24 cellular contexts compared by ENCODE assay signal in genomic region chr9:94839398-94839797, GRCh38.
DNase-seq lines count a peak whose midpoint lies in the region; ATAC-seq and TF ChIP-seq lines count a peak whose summit lies in the region.
"Had no signal": no experiment of that assay in that cellular context is flagged by ENCODE, and none has a peak within 500 bp of the region (broad histone marks: within the 10 kb centered on the region; RNA-seq: fewer than 3 reads in every experiment).

No MANE protein-coding gene starts in this region.

- H3K27me3 Mint-ChIP-seq in activated CD4-positive, alpha-beta T cell treated with anti-CD3 and anti-CD28 coated beads, Interleukin-2, amount 10 ng/mL, durations not matched to agents 24 days and 14 days: no peaks in the 10 kb centered on the region
- no peaks in the 10 kb centered on the region for H3K27me3 Mint-ChIP-seq in activated CD4-positive, alpha-beta T cell treated with anti-CD3 and anti-CD28 coated beads, Interleukin-2, amount 10 ng/mL, durations not matched to agents 7 days and 5 days
- H3K27me3 Mint-ChIP-seq in activated T-cell treated with anti-CD3 and anti-CD28 coated beads, Interleukin-2, amount 50 U/mL, for 72 hours (ENCODE audit: low read depth): no peaks in the 10 kb centered on the region
- H3K27me3 Mint-ChIP-seq in natural killer cell treated with Interleukin-12 subunit alpha and Interleukin-12 subunit beta and Interleukin-15 and Interleukin-18, amount 100 ng/mL, for 72 hours: no peaks in the 10 kb centered on the region
- H3K27me3 Mint-ChIP-seq in CD4-positive, alpha-beta T cell: no peaks in the 10 kb centered on the region
- H3K27me3 Mint-ChIP-seq: activated naive CD8-positive, alpha-beta T cell treated with anti-CD3 and anti-CD28 coated beads, Interleukin-2, amount 10 ng/mL, durations not matched to agents 7 days and 5 days; CD4-positive, alpha-beta memory T cell had no signal

- H3K4me3 Mint-ChIP-seq in activated CD4-positive, alpha-beta T cell treated with anti-CD3 and anti-CD28 coated beads, Interleukin-2, amount 10 ng/mL, durations not matched to agents 24 days and 14 days: no peak overlapping the region
- H3K4me3 Mint-ChIP-seq in activated CD4-positive, alpha-beta T cell treated with anti-CD3 and anti-CD28 coated beads, Interleukin-2, amount 10 ng/mL, durations not matched to agents 7 days and 5 days: no peak overlapping the region
- H3K4me3 Mint-ChIP-seq in activated T-cell treated with anti-CD3 and anti-CD28 coated beads, Interleukin-2, amount 50 U/mL, for 72 hours: peak overlapping the region in 1 of 2 donors; percentile 7
- H3K4me3 Mint-ChIP-seq in natural killer cell treated with Interleukin-12 subunit alpha and Interleukin-12 subunit beta and Interleukin-15 and Interleukin-18, amount 100 ng/mL, for 72 hours: peak overlapping the region; percentile 54
- no peak overlapping the region for H3K4me3 Mint-ChIP-seq in CD4-positive, alpha-beta T cell
- H3K4me3 Mint-ChIP-seq: activated naive CD8-positive, alpha-beta T cell treated with anti-CD3 and anti-CD28 coated beads, Interleukin-2, amount 10 ng/mL, durations not matched to agents 7 days and 5 days; CD4-positive, alpha-beta memory T cell; H9 had no signal

- H3K9me3 Mint-ChIP-seq in activated CD4-positive, alpha-beta T cell treated with anti-CD3 and anti-CD28 coated beads, Interleukin-2, amount 10 ng/mL, durations not matched to agents 24 days and 14 days: peaks cover 7% of the 10 kb centered on the region
- H3K9me3 Mint-ChIP-seq in activated CD4-positive, alpha-beta T cell treated with anti-CD3 and anti-CD28 coated beads, Interleukin-2, amount 10 ng/mL, durations not matched to agents 7 days and 5 days: peaks cover 22% of the 10 kb centered on the region
- H3K9me3 Mint-ChIP-seq in activated T-cell treated with anti-CD3 and anti-CD28 coated beads, Interleukin-2, amount 50 U/mL, for 72 hours: peaks cover 5 to 8% of the 10 kb centered on the region in 2 donors
- H3K9me3 Mint-ChIP-seq in natural killer cell treated with Interleukin-12 subunit alpha and Interleukin-12 subunit beta and Interleukin-15 and Interleukin-18, amount 100 ng/mL, for 72 hours: peaks cover 4% of the 10 kb centered on the region
- H3K9me3 Mint-ChIP-seq in CD4-positive, alpha-beta T cell: peaks cover 9% of the 10 kb centered on the region

- no peak overlapping the region for H3K27ac ChIP-seq in CD4-positive, alpha-beta T cell (ENCODE audit: low read depth, low read length)
- H3K27ac ChIP-seq: pancreas, SJCRH30, thoracic aorta, WERI-Rb-1 had no signal

- POLR2A ChIA-PET in activated CD4-positive, alpha-beta T cell treated with anti-CD3 and anti-CD28 coated beads, Interleukin-2, amount 10 ng/mL, durations not matched to agents 7 days and 5 days (lab: Charles Lee): interaction anchor here (0.7 kb wide), 1 partner anchor 40 kb away, joined by 3 read pairs; no protein-coding TSS in a partner anchor
- POLR2A ChIA-PET in CD4-positive, alpha-beta T cell (lab: Charles Lee): no interaction called here

- ATAC-seq in activated T-cell treated with anti-CD3 and anti-CD28 coated beads, Interleukin-2, amount 50 U/mL, for 72 hours (replicated peaks in 1 of 2): peak; percentile 94 to 95
- ATAC-seq in natural killer cell treated with Interleukin-12 subunit alpha and Interleukin-12 subunit beta and Interleukin-15 and Interleukin-18, amount 100 ng/mL, for 72 hours: peak; percentile 92 to 94
- no peak for ATAC-seq in CD4-positive, alpha-beta T cell (ENCODE audit: poor library complexity)
- ATAC-seq: left colon, pancreas had no signal

- H3K27me3 ChIP-seq in CD4-positive, alpha-beta T cell (ENCODE audit: control insufficient read depth, insufficient read depth, low read length): no peaks in the 10 kb centered on the region
- H3K27me3 ChIP-seq: pancreas, SJCRH30 had no signal

- CTCF ChIA-PET in activated CD4-positive, alpha-beta T cell treated with anti-CD3 and anti-CD28 coated beads, Interleukin-2, amount 10 ng/mL, durations not matched to agents 7 days and 5 days (lab: Charles Lee): no interaction called here
- CTCF ChIA-PET in CD4-positive, alpha-beta T cell (lab: Charles Lee): no interaction called here

- H3K27ac Mint-ChIP-seq in activated CD4-positive, alpha-beta T cell treated with anti-CD3 and anti-CD28 coated beads, Interleukin-2, amount 10 ng/mL, durations not matched to agents 24 days and 14 days: peak overlapping the region; percentile 49
- H3K27ac Mint-ChIP-seq in activated CD4-positive, alpha-beta T cell treated with anti-CD3 and anti-CD28 coated beads, Interleukin-2, amount 10 ng/mL, durations not matched to agents 7 days and 5 days: no peak overlapping the region
- peak overlapping the region; percentile 50 for H3K27ac Mint-ChIP-seq in activated T-cell treated with anti-CD3 and anti-CD28 coated beads, Interleukin-2, amount 50 U/mL, for 72 hours
- peak overlapping the region; percentile 76 to 91 for H3K27ac Mint-ChIP-seq in natural killer cell treated with Interleukin-12 subunit alpha and Interleukin-12 subunit beta and Interleukin-15 and Interleukin-18, amount 100 ng/mL, for 72 hours
- no peak overlapping the region for H3K27ac Mint-ChIP-seq in CD4-positive, alpha-beta T cell
- H3K27ac Mint-ChIP-seq: activated naive CD8-positive, alpha-beta T cell treated with anti-CD3 and anti-CD28 coated beads, Interleukin-2, amount 10 ng/mL, durations not matched to agents 7 days and 5 days; CD4-positive, alpha-beta memory T cell; H9 had no signal

- intact Hi-C loops in activated CD4-positive, alpha-beta T cell treated with anti-CD3 and anti-CD28 coated beads, Interleukin-2, amount 10 ng/mL, durations not matched to agents 24 days and 14 days (cut with micrococcal nuclease): loop anchor here (1.0 to 2.0 kb wide), 3 partner anchors 22 to 39 kb away; no protein-coding TSS in a partner anchor
- intact Hi-C loops in CD4-positive, alpha-beta T cell (cut with DNase I, micrococcal nuclease): no loop called here

- TF ChIP-seq CTCF in CD4-positive, alpha-beta T cell (IDR thresholded peaks at IDR 0.05): no peak

- in situ Hi-C loops in ACHN (cut with HindIII; ENCODE audit: low pct_ligation_motif_present, low pct_unique_long_range_greater_than_20kb, low sequenced_read_pairs): no loop called here

- no peaks in the 10 kb centered on the region for H3K9me3 ChIP-seq in CD4-positive, alpha-beta T cell (ENCODE audit: control insufficient read depth, low read length)
- H3K9me3 ChIP-seq: pancreas had no signal

- H3K4me1 Mint-ChIP-seq in activated CD4-positive, alpha-beta T cell treated with anti-CD3 and anti-CD28 coated beads, Interleukin-2, amount 10 ng/mL, durations not matched to agents 24 days and 14 days: peaks cover 24% of the 10 kb centered on the region
- H3K4me1 Mint-ChIP-seq in activated CD4-positive, alpha-beta T cell treated with anti-CD3 and anti-CD28 coated beads, Interleukin-2, amount 10 ng/mL, durations not matched to agents 7 days and 5 days: peaks cover 18% of the 10 kb centered on the region
- peaks cover 24% of the 10 kb centered on the region for H3K4me1 Mint-ChIP-seq in activated T-cell treated with anti-CD3 and anti-CD28 coated beads, Interleukin-2, amount 50 U/mL, for 72 hours (ENCODE audit: low read depth)
- peaks cover 35% of the 10 kb centered on the region in 2 donors for H3K4me1 Mint-ChIP-seq in natural killer cell treated with Interleukin-12 subunit alpha and Interleukin-12 subunit beta and Interleukin-15 and Interleukin-18, amount 100 ng/mL, for 72 hours (ENCODE audit: low read depth in 2 of 2)
- peaks cover 12% of the 10 kb centered on the region for H3K4me1 Mint-ChIP-seq in CD4-positive, alpha-beta T cell (ENCODE audit: low read depth)

- H3K36me3 Mint-ChIP-seq in activated CD4-positive, alpha-beta T cell treated with anti-CD3 and anti-CD28 coated beads, Interleukin-2, amount 10 ng/mL, durations not matched to agents 24 days and 14 days (ENCODE audit: low read depth): peaks cover 15% of the 10 kb centered on the region
- peaks cover 14% of the 10 kb centered on the region for H3K36me3 Mint-ChIP-seq in activated CD4-positive, alpha-beta T cell treated with anti-CD3 and anti-CD28 coated beads, Interleukin-2, amount 10 ng/mL, durations not matched to agents 7 days and 5 days (ENCODE audit: low read depth)
- H3K36me3 Mint-ChIP-seq in activated T-cell treated with anti-CD3 and anti-CD28 coated beads, Interleukin-2, amount 50 U/mL, for 72 hours (ENCODE audit: insufficient read depth in 2 of 2): peaks cover 4 to 12% of the 10 kb centered on the region in 2 donors
- peaks cover 11% of the 10 kb centered on the region for H3K36me3 Mint-ChIP-seq in natural killer cell treated with Interleukin-12 subunit alpha and Interleukin-12 subunit beta and Interleukin-15 and Interleukin-18, amount 100 ng/mL, for 72 hours
- H3K36me3 Mint-ChIP-seq in CD4-positive, alpha-beta T cell (ENCODE audit: low read depth): peaks cover 34% of the 10 kb centered on the region

- no peak for DNase-seq in activated CD4-positive, alpha-beta T cell treated with anti-CD3 and anti-CD28 coated beads, Interleukin-2, amount 10 ng/mL, durations not matched to agents 24 days and 14 days
- DNase-seq in activated CD4-positive, alpha-beta T cell treated with anti-CD3 and anti-CD28 coated beads, Interleukin-2, amount 10 ng/mL, durations not matched to agents 7 days and 5 days: no peak
- peak; percentile 18 for DNase-seq in HCEC 1CT
- peak in 1 of 2 donors; percentile 7 for DNase-seq in activated T-cell treated with anti-CD3 and anti-CD28 coated beads, Interleukin-2, amount 50 U/mL, for 72 hours
- no peak for DNase-seq in natural killer cell treated with Interleukin-12 subunit alpha and Interleukin-12 subunit beta and Interleukin-15 and Interleukin-18, amount 100 ng/mL, for 72 hours (ENCODE audit: low spot score)
- no peak for DNase-seq in nucleus accumbens (lab: John Stamatoyannopoulos, UW)
- no peak for DNase-seq in CD4-positive, alpha-beta T cell
- DNase-seq in ACHN: no peak
- DNase-seq: activated naive CD8-positive, alpha-beta T cell treated with anti-CD3 and anti-CD28 coated beads, Interleukin-2, amount 10 ng/mL, durations not matched to agents 7 days and 5 days; CD4-positive, alpha-beta memory T cell; cortex of kidney; effector memory CD4-positive, alpha-beta T cell; H9; left colon; NCI-H1105; NCI-H187 treated with DMSO at 0.1 percent for 48 hours; NCI-H2171; pancreas; RPMI8226; SJCRH30; stimulated activated naive CD4-positive, alpha-beta T cell treated with Interleukin-2 at 50 U/mL for 16 hours; SW 1271; WERI-Rb-1 had no signal

Comparison
In these comparisons a context has a peak if more than half of its experiments do, and no peak if none do; other contexts are left out.
1. H3K27ac Mint-ChIP-seq: peak in activated CD4-positive, alpha-beta T cell treated with anti-CD3 and anti-CD28 coated beads, Interleukin-2, amount 10 ng/mL, durations not matched to agents 24 days and 14 days (single experiment), activated T-cell treated with anti-CD3 and anti-CD28 coated beads, Interleukin-2, amount 50 U/mL, for 72 hours (single experiment) and natural killer cell treated with Interleukin-12 subunit alpha and Interleukin-12 subunit beta and Interleukin-15 and Interleukin-18, amount 100 ng/mL, for 72 hours (2 of 2); none in activated CD4-positive, alpha-beta T cell treated with anti-CD3 and anti-CD28 coated beads, Interleukin-2, amount 10 ng/mL, durations not matched to agents 7 days and 5 days (single experiment) and CD4-positive, alpha-beta T cell (single experiment).